Comparison of ENCODE assay signal across 18 cellular contexts in the genomic region with DNA sequence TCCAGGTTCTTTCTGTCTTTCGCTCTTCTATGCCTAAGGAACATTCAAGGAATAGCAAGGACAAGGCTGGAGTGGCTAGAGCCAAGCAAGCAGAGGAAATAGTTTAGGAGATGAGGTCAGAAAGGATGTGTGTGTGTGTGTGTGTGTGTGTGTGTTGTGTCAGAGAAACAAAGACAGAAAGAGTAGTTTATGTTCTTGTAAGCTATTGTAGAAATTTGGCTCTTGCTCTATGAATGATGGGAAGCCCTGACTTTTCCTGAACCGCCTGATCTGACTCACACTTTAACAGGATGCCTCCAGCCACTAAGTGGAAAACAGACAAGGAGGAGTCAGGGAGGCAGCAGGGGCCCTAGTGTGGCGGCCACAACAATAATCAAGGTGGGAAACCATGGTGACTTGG. TPM values are rescaled to one million over a fixed set of nuclear protein-coding genes. Genes with fewer than 3 reads are reported as not detected.
DNase-seq lines count a peak whose midpoint lies in the region; ATAC-seq, FAIRE-seq and TF ChIP-seq lines count a peak whose summit lies in the region.
"Had no signal": no experiment of that assay in that cellular context is flagged by ENCODE, and none has a peak within 500 bp of the region (broad histone marks: within the 10 kb centered on the region; RNA-seq: fewer than 3 reads in every experiment).

No MANE protein-coding gene starts in this region.

- H3K4me1 ChIP-seq in parathyroid adenoma = no peaks in the 10 kb centered on the region
- H3K4me1 ChIP-seq in CD8-positive, alpha-beta memory T cell (ENCODE audit: insufficient read depth, low read length) = no peaks in the 10 kb centered on the region
- H3K4me1 ChIP-seq: esophagus squamous epithelium had no signal

- peak overlapping the region; percentile 65 for H3K27ac ChIP-seq in parathyroid adenoma
- no peak overlapping the region for H3K27ac ChIP-seq in CD8-positive, alpha-beta memory T cell (ENCODE audit: low read depth, low read length)
- H3K27ac ChIP-seq: C4-2B, SK-N-MC had no signal

- no peaks in the 10 kb centered on the region for H3K9me3 ChIP-seq in parathyroid adenoma (ENCODE audit: control insufficient read depth, low read length)
- H3K9me3 ChIP-seq in CD8-positive, alpha-beta memory T cell (ENCODE audit: low read length) = no peaks in the 10 kb centered on the region
- H3K9me3 ChIP-seq: esophagus squamous epithelium had no signal

- POLR2A ChIA-PET in CD8-positive, alpha-beta memory T cell (lab: Charles Lee) = no interaction called here

- TF ChIP-seq CTCF in astrocyte of the cerebellum (IDR thresholded peaks at IDR 0.05; ENCODE audit: low read depth, low read length, missing control alignments) (no peak), foreskin fibroblast (IDR thresholded peaks at IDR 0.05; ENCODE audit: low read depth, low read length) (no peak), parathyroid adenoma (IDR thresholded peaks at IDR 0.05) (no peak)

- in situ Hi-C loops in astrocyte of the cerebellum (cut with HindIII; ENCODE audit: low sequenced_read_pairs) = no loop called here

- no peak overlapping the region for H3K4me3 Mint-ChIP-seq in CD8-positive, alpha-beta memory T cell
- H3K4me3 Mint-ChIP-seq in activated naive CD4-positive, alpha-beta T cell treated with anti-CD3 and anti-CD28 coated beads for 36 hours = no peak overlapping the region

- H3K4me3 ChIP-seq in astrocyte of the cerebellum (ENCODE audit: low read depth, low read length) (no peak overlapping the region), foreskin fibroblast (ENCODE audit: low read depth in 1 of 2, low read length in 2 of 2) (no peak overlapping the region), parathyroid adenoma (ENCODE audit: low read depth, low read length) (no peak overlapping the region)
- H3K4me3 ChIP-seq in CD8-positive, alpha-beta memory T cell (ENCODE audit: low read length) = no peak overlapping the region
- H3K4me3 ChIP-seq: esophagus squamous epithelium, SK-N-MC had no signal

- no peak for ATAC-seq in HG03521 (IDR thresholded peaks at IDR 0.05; ENCODE audit: unreplicated experiment)

- intact Hi-C loops in activated naive CD4-positive, alpha-beta T cell treated with anti-CD3 and anti-CD28 coated beads for 36 hours (cut with micrococcal nuclease) = no loop called here

- CTCF ChIA-PET in CD8-positive, alpha-beta memory T cell (lab: Charles Lee) = interaction anchor here (1.3 kb wide), 1 partner anchor 11 kb away, joined by 4 read pairs; no protein-coding TSS in a partner anchor
- CTCF ChIA-PET in activated naive CD4-positive, alpha-beta T cell treated with anti-CD3 and anti-CD28 coated beads for 36 hours (lab: Charles Lee) = interaction anchor here (1.3 kb wide), 1 partner anchor 11 kb away, joined by 6 read pairs; no protein-coding TSS in a partner anchor

- no peaks in the 10 kb centered on the region for H3K27me3 ChIP-seq in parathyroid adenoma (ENCODE audit: control insufficient read depth, insufficient read depth, low read length)
- H3K27me3 ChIP-seq in CD8-positive, alpha-beta memory T cell (ENCODE audit: insufficient read depth, low read length, poor library complexity, severe bottlenecking) = no peaks in the 10 kb centered on the region
- H3K27me3 ChIP-seq: esophagus squamous epithelium had no signal

- FAIRE-seq in H54 (lab: Jason Lieb, UNC) = no peak

- no peaks in the 10 kb centered on the region for H3K4me1 Mint-ChIP-seq in CD8-positive, alpha-beta memory T cell
- H3K4me1 Mint-ChIP-seq in activated naive CD4-positive, alpha-beta T cell treated with anti-CD3 and anti-CD28 coated beads for 36 hours (ENCODE audit: low read depth) = no peaks in the 10 kb centered on the region
- H3K4me1 Mint-ChIP-seq: naive B cell had no signal

- peaks cover 0 to 2% (median 0%) of the 10 kb centered on the region in 5 donors for H3K9me3 Mint-ChIP-seq in CD8-positive, alpha-beta memory T cell
- H3K9me3 Mint-ChIP-seq in activated naive CD4-positive, alpha-beta T cell treated with anti-CD3 and anti-CD28 coated beads for 36 hours = peaks cover 2% of the 10 kb centered on the region

- no peak overlapping the region for H3K4me2 ChIP-seq in parathyroid adenoma (ENCODE audit: low read length)

- no peaks in the 10 kb centered on the region for H3K79me2 ChIP-seq in parathyroid adenoma

- H3K36me3 Mint-ChIP-seq in CD8-positive, alpha-beta memory T cell = no peaks in the 10 kb centered on the region
- H3K36me3 Mint-ChIP-seq in activated naive CD4-positive, alpha-beta T cell treated with anti-CD3 and anti-CD28 coated beads for 36 hours (ENCODE audit: low read depth) = no peaks in the 10 kb centered on the region
- H3K36me3 Mint-ChIP-seq: naive B cell had no signal

- no peak overlapping the region for H3K27ac Mint-ChIP-seq in CD8-positive, alpha-beta memory T cell
- H3K27ac Mint-ChIP-seq in activated naive CD4-positive, alpha-beta T cell treated with anti-CD3 and anti-CD28 coated beads for 36 hours = no peak overlapping the region
- H3K27ac Mint-ChIP-seq: naive B cell had no signal

- no peak overlapping the region for H3K9ac ChIP-seq in parathyroid adenoma

- H3K36me3 ChIP-seq in parathyroid adenoma (ENCODE audit: control insufficient read depth, insufficient read depth, low read length) = no peaks in the 10 kb centered on the region
- no peaks in the 10 kb centered on the region for H3K36me3 ChIP-seq in CD8-positive, alpha-beta memory T cell (ENCODE audit: insufficient read depth, low read length)
- H3K36me3 ChIP-seq: esophagus squamous epithelium had no signal

- H3K27me3 Mint-ChIP-seq in CD8-positive, alpha-beta memory T cell = peaks cover 0 to 6% of the 10 kb centered on the region in 2 donors
- peaks cover 2% of the 10 kb centered on the region for H3K27me3 Mint-ChIP-seq in activated naive CD4-positive, alpha-beta T cell treated with anti-CD3 and anti-CD28 coated beads for 36 hours (ENCODE audit: low read depth)

- no peak for TF ChIP-seq POLR2A in H54 (IDR thresholded peaks at IDR 0.05; ENCODE audit: low read depth, low read length)

- H2AFZ ChIP-seq in parathyroid adenoma = no peak overlapping the region

- DNase-seq in GM04503 (ENCODE audit: low read depth) (peak; percentile 63), astrocyte of the cerebellum (ENCODE audit: low read depth) (peak; percentile 38), foreskin fibroblast (peak; percentile 18 to 24), H54 (ENCODE audit: insufficient read length, low spot score) (no peak)
- DNase-seq in CD8-positive, alpha-beta memory T cell = no peak
- no peak for DNase-seq in activated naive CD4-positive, alpha-beta T cell treated with anti-CD3 and anti-CD28 coated beads for 36 hours
- DNase-seq: activated naive CD4-positive, alpha-beta T cell treated with Interleukin-2 at 50 U/mL for 16 hours; cerebellar nuclear complex; esophagus squamous epithelium; Kasumi-1; naive B cell; retina; stimulated activated naive CD4-positive, alpha-beta T cell treated with Interleukin-2 at 50 U/mL for 16 hours had no signal

RNA-seq across cellular contexts. Expression of gene LGI2, which starts 39.7 kb away (rescaled TPM):
- total RNA-seq in CD8-positive, alpha-beta memory T cell = not detected
- not detected for polyA plus RNA-seq in CD8-positive, alpha-beta memory T cell
- total RNA-seq in activated naive CD4-positive, alpha-beta T cell treated with anti-CD3 and anti-CD28 coated beads for 36 hours = not detected
- total RNA-seq: activated CD8-positive, alpha-beta memory T cell treated with anti-CD3 and anti-CD28 coated beads for 36 hours had no signal

Comparison
In these comparisons a context has a peak if more than half of its experiments do, and no peak if none do; other contexts are left out.
1. DNase-seq: peak in GM04503 (single experiment), astrocyte of the cerebellum (single experiment) and foreskin fibroblast (2 of 2); none in CD8-positive, alpha-beta memory T cell (0 of 5), activated naive CD4-positive, alpha-beta T cell treated with anti-CD3 and anti-CD28 coated beads for 36 hours (single experiment) and H54 (single experiment).